8 cellular contexts compared by ENCODE assay signal in the genomic region with DNA sequence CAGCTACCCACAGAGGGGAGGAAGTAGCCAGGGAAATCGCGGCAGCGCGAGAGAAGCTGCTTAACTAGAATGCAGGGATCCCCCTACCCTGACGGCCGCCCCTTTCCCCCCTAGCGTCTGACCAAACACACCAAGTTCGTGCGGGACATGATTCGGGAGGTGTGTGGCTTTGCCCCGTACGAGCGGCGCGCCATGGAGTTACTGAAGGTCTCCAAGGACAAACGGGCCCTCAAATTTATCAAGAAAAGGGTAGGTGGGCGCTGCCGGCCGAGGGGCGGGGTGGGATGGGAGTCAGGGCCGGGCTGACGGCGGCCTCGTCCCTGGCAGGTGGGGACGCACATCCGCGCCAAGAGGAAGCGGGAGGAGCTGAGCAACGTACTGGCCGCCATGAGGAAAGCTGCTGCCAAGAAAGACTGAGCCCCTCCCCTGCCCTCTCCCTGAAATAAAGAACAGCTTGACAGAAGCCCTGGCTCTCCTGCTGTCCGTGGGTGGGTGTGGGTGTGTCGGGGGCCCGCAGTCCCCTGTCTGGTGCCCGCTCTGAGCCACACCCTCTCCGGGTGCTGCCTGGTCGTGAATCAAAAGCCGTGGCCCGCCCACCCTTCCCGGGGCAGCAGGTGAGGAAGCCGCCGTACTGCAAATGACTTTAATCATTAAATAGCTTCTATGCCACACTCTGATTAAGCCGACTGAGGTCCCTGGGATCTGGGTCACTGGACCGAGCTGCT. TPM values are rescaled to one million over a fixed set of nuclear protein-coding genes. Genes with fewer than 3 reads are reported as not detected.
DNase-seq lines count a peak whose midpoint lies in the region; ATAC-seq and TF ChIP-seq lines count a peak whose summit lies in the region.

No MANE protein-coding gene starts in this region.

- peak; percentile 28 to 65 (median 28) for DNase-seq in CD8-positive, alpha-beta memory T cell
- peak; percentile 39 for DNase-seq in LNCaP clone FGC (ENCODE audit: low read depth)
- no peak for DNase-seq in WTC11 (ENCODE audit: low spot score)
- no peak for DNase-seq in mesothelial cell of epicardium (ENCODE audit: low spot score in 2 of 2, unreplicated experiment in 2 of 2)
- peak; percentile 76 for DNase-seq in stimulated activated naive CD8-positive, alpha-beta T cell treated with anti-CD3 and anti-CD28 coated beads, Interleukin-15, Interleukin-2, amounts not matched to agents 100 U/mL and 50 U/mL, for 24 hours
- no peak for DNase-seq in NCI-H146 (lab: John Stamatoyannopoulos, UW)

- CTCF ChIA-PET in CD8-positive, alpha-beta memory T cell (lab: Charles Lee): interaction anchor here (1.0 to 3.5 kb wide), 2 partner anchors 8 to 28 kb away, joined by 6 to 47 read pairs; partner anchors contain the start of genes CATSPERD and LONP1
- CTCF ChIA-PET in WTC11 (lab: Charles Lee): interaction anchor here (0.5 to 0.9 kb wide), 3 partner anchors 21 to 113 kb away, joined by 3 to 5 read pairs (median 3); no protein-coding TSS in a partner anchor

- H3K9me3 ChIP-seq in CD8-positive, alpha-beta memory T cell (ENCODE audit: low read length): no peaks in the 10 kb centered on the region
- no peaks in the 10 kb centered on the region for H3K9me3 ChIP-seq in ectodermal cell (ENCODE audit: control insufficient read depth, low read length)

- peaks cover 0 to 54% (median 0%) of the 10 kb centered on the region in 3 donors for H3K36me3 Mint-ChIP-seq in CD8-positive, alpha-beta memory T cell
- H3K36me3 Mint-ChIP-seq in WTC11 (peaks cover 35% of the 10 kb centered on the region), mesothelial cell of epicardium (no peaks in the 10 kb centered on the region)

- ATAC-seq in WTC11 (no peak), GM19328 (IDR thresholded peaks at IDR 0.05; ENCODE audit: unreplicated experiment) (no peak)
- ATAC-seq in stimulated activated naive CD8-positive, alpha-beta T cell treated with anti-CD3 and anti-CD28 coated beads, Interleukin-15, Interleukin-2, amounts not matched to agents 100 U/mL and 50 U/mL, for 24 hours: peak; percentile 2

- peak overlapping the region; percentile 89 for H3K27ac ChIP-seq in CD8-positive, alpha-beta memory T cell (ENCODE audit: low read depth, low read length)
- peak overlapping the region; percentile 96 for H3K27ac ChIP-seq in ectodermal cell (ENCODE audit: insufficient read depth, low read depth, low read length, poor library complexity, severe bottlenecking)

- peak overlapping the region; percentile 97 for H3K4me3 ChIP-seq in CD8-positive, alpha-beta memory T cell (ENCODE audit: low read length)
- peak overlapping the region; percentile 99 for H3K4me3 ChIP-seq in LNCaP clone FGC (ENCODE audit: low read depth, low read length)
- H3K4me3 ChIP-seq in ectodermal cell (ENCODE audit: insufficient read depth, low read depth, low read length): peak overlapping the region; percentile 100

- peaks cover 12% of the 10 kb centered on the region for H3K36me3 ChIP-seq in CD8-positive, alpha-beta memory T cell (ENCODE audit: insufficient read depth, low read length)
- H3K36me3 ChIP-seq in ectodermal cell (ENCODE audit: control insufficient read depth, insufficient read depth, low read length): peaks cover 22% of the 10 kb centered on the region

- no peaks in the 10 kb centered on the region for H3K27me3 Mint-ChIP-seq in CD8-positive, alpha-beta memory T cell
- H3K27me3 Mint-ChIP-seq in WTC11 (ENCODE audit: low read depth): peaks cover 5% of the 10 kb centered on the region; the same call in 1 of the 2 replicates
- H3K27me3 Mint-ChIP-seq in mesothelial cell of epicardium (ENCODE audit: low read depth): no peaks in the 10 kb centered on the region

- TF ChIP-seq CTCF in LNCaP clone FGC (IDR thresholded peaks at IDR 0.05; ENCODE audit: control insufficient read depth, extremely low read depth, insufficient read depth) (no peak), WTC11 (IDR thresholded peaks at IDR 0.05) (no peak), mesothelial cell of epicardium (IDR thresholded peaks at IDR 0.05; ENCODE audit: unreplicated experiment) (no peak)

- H3K27me3 ChIP-seq in CD8-positive, alpha-beta memory T cell (ENCODE audit: insufficient read depth, low read length, poor library complexity, severe bottlenecking): no peaks in the 10 kb centered on the region
- H3K27me3 ChIP-seq in ectodermal cell (ENCODE audit: control insufficient read depth, insufficient read depth, low read length, poor library complexity, severe bottlenecking): no peaks in the 10 kb centered on the region

- POLR2A ChIA-PET in CD8-positive, alpha-beta memory T cell (lab: Charles Lee): interaction anchor here (0.5 to 2.4 kb wide), 9 partner anchors 8 to 1158 kb away, joined by 3 to 28 read pairs (median 4); partner anchors contain the start of genes CATSPERD, LONP1, SAFB and SAFB2
- POLR2A ChIA-PET in WTC11 (lab: Charles Lee): interaction anchor here (0.5 to 2.7 kb wide), 5 partner anchors 18 to 67 kb away, joined by 3 to 14 read pairs (median 3); partner anchors contain the start of genes CATSPERD and LONP1

- H3K27ac Mint-ChIP-seq in CD8-positive, alpha-beta memory T cell: peak overlapping the region; percentile 90 to 99 (median 97)
- H3K27ac Mint-ChIP-seq in WTC11 (peak overlapping the region; percentile 95), mesothelial cell of epicardium (peak overlapping the region; percentile 97)

- peak overlapping the region; percentile 91 to 97 (median 95) for H3K4me3 Mint-ChIP-seq in CD8-positive, alpha-beta memory T cell
- peak overlapping the region; percentile 99 for H3K4me3 Mint-ChIP-seq in WTC11
- peak overlapping the region; percentile 98 for H3K4me3 Mint-ChIP-seq in mesothelial cell of epicardium

- 22 to 26% methylated on average over 43 of the region's 43 CpGs for WGBS in ectodermal cell, 2 experiments

- H3K4me1 Mint-ChIP-seq in CD8-positive, alpha-beta memory T cell: peaks cover 24 to 57% (median 25%) of the 10 kb centered on the region in 3 donors
- H3K4me1 Mint-ChIP-seq in WTC11 (peaks cover 10% of the 10 kb centered on the region; the same call in 1 of the 2 replicates), mesothelial cell of epicardium (peaks cover 16% of the 10 kb centered on the region)

- H3K4me1 ChIP-seq in CD8-positive, alpha-beta memory T cell (ENCODE audit: insufficient read depth, low read length): peaks cover 16% of the 10 kb centered on the region
- H3K4me1 ChIP-seq in ectodermal cell (ENCODE audit: control insufficient read depth, insufficient read depth, low read length): no peaks in the 10 kb centered on the region

- no peaks in the 10 kb centered on the region for H3K9me3 Mint-ChIP-seq in CD8-positive, alpha-beta memory T cell
- H3K9me3 Mint-ChIP-seq in WTC11 (no peaks in the 10 kb centered on the region), mesothelial cell of epicardium (no peaks in the 10 kb centered on the region)

TF ChIP-seq in WTC11, 78 proteins besides CTCF, POLR2A, EP300 and RAD21 (continues in another document):
- no peak for TF ChIP-seq TCF7 (CRISPR knock-in tag; IDR thresholded peaks at IDR 0.05; ENCODE audit: low read depth)
- TF ChIP-seq JAZF1 (CRISPR knock-in tag; IDR thresholded peaks at IDR 0.05): no peak
- no peak for TF ChIP-seq ZNF121 (CRISPR knock-in tag; IDR thresholded peaks at IDR 0.05)
- 0 out of 2 replicates have a peak, but pooled peaks have one; percentile 6 for TF ChIP-seq FOXP1 (CRISPR knock-in tag; IDR thresholded peaks at IDR 0.05; ENCODE audit: borderline replicate concordance)
- TF ChIP-seq ETV6 (CRISPR knock-in tag; IDR thresholded peaks at IDR 0.05): 0 out of 2 replicates have a peak, but pooled peaks have one; percentile 12
- no peak for TF ChIP-seq ZNF423 (CRISPR knock-in tag; IDR thresholded peaks at IDR 0.05)

RNA-seq across cellular contexts. Expression of gene RPL36, which starts 1.3 kb away (rescaled TPM):
- 1,000 to 10,000 TPM; 1,478 to 1,485 TPM for total RNA-seq in CD8-positive, alpha-beta memory T cell
- 2,003 TPM for polyA plus RNA-seq in CD8-positive, alpha-beta memory T cell
- total RNA-seq in WTC11 (2021) (1,080 to 1,240 TPM (median 1,178 TPM) in 3 replicates), mesothelial cell of epicardium (947 to 1,016 TPM (median 998 TPM) in 3 replicates)
- 1,043 TPM for polyA plus RNA-seq in ectodermal cell (2013, experiment 1 of 4)
- 965 TPM for polyA plus RNA-seq in ectodermal cell (2013, experiment 2 of 4)
- 975 TPM for polyA plus RNA-seq in ectodermal cell (2013, experiment 3 of 4)
- 1,114 TPM for polyA plus RNA-seq in ectodermal cell (2013, experiment 4 of 4)

RNA-seq across cellular contexts. Expression of gene HSD11B1L, which starts 10.5 kb away (rescaled TPM):
- 1 to 10 TPM; 1.4 to 2.3 TPM for total RNA-seq in CD8-positive, alpha-beta memory T cell
- 4.0 TPM for polyA plus RNA-seq in CD8-positive, alpha-beta memory T cell
- total RNA-seq in WTC11 (2021) (11.8 to 19.1 TPM (median 15.5 TPM) in 3 replicates), mesothelial cell of epicardium (15.9 to 16.7 TPM (median 16.0 TPM) in 3 replicates)
- 35.0 TPM for polyA plus RNA-seq in ectodermal cell (2013, experiment 1 of 4)
- 38.7 TPM for polyA plus RNA-seq in ectodermal cell (2013, experiment 2 of 4)
- polyA plus RNA-seq in ectodermal cell (2013, experiment 3 of 4): 38.7 TPM
- polyA plus RNA-seq in ectodermal cell (2013, experiment 4 of 4): 35.8 TPM

RNA-seq across cellular contexts. Expression of gene MICOS13, which starts 11.1 kb away (rescaled TPM):
- total RNA-seq in CD8-positive, alpha-beta memory T cell: 10 to 100 TPM; 60.6 to 62.1 TPM
- polyA plus RNA-seq in CD8-positive, alpha-beta memory T cell: 117 TPM
- total RNA-seq in WTC11 (2021) (30.0 to 32.8 TPM (median 32.5 TPM) in 3 replicates), mesothelial cell of epicardium (30.0 to 32.3 TPM (median 30.7 TPM) in 3 replicates)
- polyA plus RNA-seq in ectodermal cell (2013, experiment 1 of 4): 16.3 TPM
- 18.0 TPM for polyA plus RNA-seq in ectodermal cell (2013, experiment 2 of 4)
- 22.3 TPM for polyA plus RNA-seq in ectodermal cell (2013, experiment 3 of 4)
- 22.4 TPM for polyA plus RNA-seq in ectodermal cell (2013, experiment 4 of 4)

RNA-seq across cellular contexts. Expression of gene LONP1, which starts 28.6 kb away (rescaled TPM):
- 100 to 1,000 TPM; 179 to 204 TPM for total RNA-seq in CD8-positive, alpha-beta memory T cell
- polyA plus RNA-seq in CD8-positive, alpha-beta memory T cell: 36.0 TPM
- 171 to 186 TPM (median 180 TPM) in 3 replicates for total RNA-seq in WTC11 (2021)
- polyA plus RNA-seq in ectodermal cell (2013, experiment 1 of 4): 63.9 TPM
- 68.0 TPM for polyA plus RNA-seq in ectodermal cell (2013, experiment 2 of 4)
- 52.6 TPM for polyA plus RNA-seq in ectodermal cell (2013, experiment 3 of 4)
- 55.8 TPM for polyA plus RNA-seq in ectodermal cell (2013, experiment 4 of 4)
- 63.4 to 69.8 TPM (median 69.6 TPM) in 3 replicates for total RNA-seq in mesothelial cell of epicardium

RNA-seq across cellular contexts. Expression of gene CATSPERD, which starts 29.1 kb away (rescaled TPM):
- not detected for total RNA-seq in CD8-positive, alpha-beta memory T cell
- polyA plus RNA-seq in CD8-positive, alpha-beta memory T cell: not detected
- 0.50 TPM in 1 of 3 replicates, not detected in the others for total RNA-seq in WTC11 (2021)
- polyA plus RNA-seq in ectodermal cell (2013, experiment 1 of 4): not detected
- not detected for polyA plus RNA-seq in ectodermal cell (2013, experiment 2 of 4)
- polyA plus RNA-seq in ectodermal cell (2013, experiment 3 of 4): not detected
- polyA plus RNA-seq in ectodermal cell (2013, experiment 4 of 4): not detected
- total RNA-seq in mesothelial cell of epicardium: not detected in 3 replicates

Comparison
In these comparisons a context has a peak if more than half of its experiments do, and no peak if none do; other contexts are left out.
1. DNase-seq: peak in CD8-positive, alpha-beta memory T cell (5 of 5), LNCaP clone FGC (single experiment) and stimulated activated naive CD8-positive, alpha-beta T cell treated with anti-CD3 and anti-CD28 coated beads, Interleukin-15, Interleukin-2, amounts not matched to agents 100 U/mL and 50 U/mL, for 24 hours (single experiment); none in WTC11 (single experiment), mesothelial cell of epicardium (0 of 2) and NCI-H146 (single experiment).
2. Peak in every context shown above with its lines, with median percentiles within 50 percentile points of each other: H3K4me3 ChIP-seq, H3K27ac Mint-ChIP-seq and H3K4me3 Mint-ChIP-seq.